Comparison of ENCODE assay signal across 3 cellular contexts in genomic region chr9:18893491-18893890, GRCh38.
"Had no signal": no experiment of that assay in that cellular context is flagged by ENCODE, and none has a peak within 500 bp of the region (broad histone marks: within the 10 kb centered on the region; RNA-seq: fewer than 3 reads in every experiment).

No MANE protein-coding gene starts in this region.

- ATAC-seq: GM23338 had no signal

- H3K4me2 ChIP-seq: GM23338 had no signal

- H3K4me3 ChIP-seq: GM23338 had no signal

- DNase-seq: H9, HCEC 1CT had no signal

- H2AFZ ChIP-seq: GM23338 had no signal
